Comparison of ENCODE assay signal across 16 cellular contexts in the genomic region with DNA sequence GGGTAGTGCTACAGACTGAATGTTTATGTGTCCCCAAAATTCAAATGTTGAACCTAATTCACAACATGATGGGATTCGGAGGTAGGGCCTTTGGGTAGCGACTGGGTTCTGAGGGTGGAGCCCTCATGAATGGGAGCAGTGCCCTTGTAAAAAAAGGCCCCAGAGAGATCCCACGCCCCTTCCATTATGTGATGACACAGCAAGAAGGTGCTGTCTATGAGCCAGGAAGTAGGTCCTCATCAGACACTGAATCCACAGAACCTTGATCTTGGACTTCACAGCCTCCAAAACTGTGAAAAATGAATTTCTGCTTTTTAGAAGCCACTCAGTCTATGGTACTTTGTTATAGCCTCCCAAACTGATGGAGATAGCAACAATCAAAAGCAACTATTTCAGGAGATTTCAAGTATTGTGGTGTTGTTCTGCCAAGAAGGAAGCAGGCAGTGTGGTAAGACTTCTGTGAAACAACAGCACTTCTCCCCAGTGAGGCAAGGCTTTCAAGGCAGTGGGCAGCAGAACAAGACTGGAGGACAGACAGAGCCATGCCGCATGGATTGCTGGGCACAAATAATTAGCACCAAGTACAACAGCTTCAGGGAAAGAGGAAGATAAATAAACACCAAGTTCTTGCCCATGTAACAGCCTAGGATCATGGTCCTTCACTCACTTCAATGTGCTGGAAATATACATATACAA.
DNase-seq lines count a peak whose midpoint lies in the region; ATAC-seq and TF ChIP-seq lines count a peak whose summit lies in the region.
"Had no signal": no experiment of that assay in that cellular context is flagged by ENCODE, and none has a peak within 500 bp of the region (broad histone marks: within the 10 kb centered on the region; RNA-seq: fewer than 3 reads in every experiment).

No MANE protein-coding gene starts in this region.

- DNase-seq in CD14-positive monocyte (ENCODE audit: low spot score) (peak; percentile 50), MV-4-11 (lab: John Stamatoyannopoulos, UW) (peak; percentile 69), fibroblast of gingiva (ENCODE audit: low read depth) (peak; percentile 8), mesenchymal stem cell (no peak), foreskin melanocyte (no peak)
- DNase-seq in activated CD8-positive, alpha-beta memory T cell treated with anti-CD3 and anti-CD28 coated beads, Interleukin-2, amount 10 ng/mL, durations not matched to agents 7 days and 5 days: no peak
- no peak for DNase-seq in stimulated activated CD4-positive, alpha-beta T cell treated with anti-CD3 and anti-CD28 coated beads, Interleukin-4, amount 100 ng/mL, for 1 hour
- DNase-seq: ACHN; AML-193; CD4-positive, alpha-beta T cell; DMS53; NCI-H1417; NCI-H1930; NCI-H2171; NCI-H748 treated with DMSO at 0.1 percent for 48 hours had no signal

- H3K9me3 Mint-ChIP-seq in CD14-positive monocyte: peaks cover 0 to 9% (median 3%) of the 10 kb centered on the region in 7 donors
- H3K9me3 Mint-ChIP-seq in stimulated activated memory B cell treated with anti-CD40 and anti-IgM and Interleukin-4, amounts not matched to agents 10 μg/mL and 1 μg/mL and 100 μg/mL, for 72 hours: peaks cover 2% of the 10 kb centered on the region
- no peaks in the 10 kb centered on the region for H3K9me3 Mint-ChIP-seq in activated CD8-positive, alpha-beta memory T cell treated with anti-CD3 and anti-CD28 coated beads, Interleukin-2, amount 10 ng/mL, durations not matched to agents 7 days and 5 days (ENCODE audit: low read depth)
- H3K9me3 Mint-ChIP-seq: CD4-positive, alpha-beta T cell had no signal

- intact Hi-C loops in CD14-positive monocyte (cut with micrococcal nuclease): no loop called here

- CTCF ChIA-PET in activated CD8-positive, alpha-beta memory T cell treated with anti-CD3 and anti-CD28 coated beads, Interleukin-2, amount 10 ng/mL, durations not matched to agents 7 days and 5 days (lab: Charles Lee): no interaction called here

- H3K27me3 Mint-ChIP-seq in CD14-positive monocyte (ENCODE audit: low read depth in 3 of 3): peaks cover 0 to 1% (median 0%) of the 10 kb centered on the region in 3 donors
- H3K27me3 Mint-ChIP-seq in stimulated activated memory B cell treated with anti-CD40 and anti-IgM and Interleukin-4, amounts not matched to agents 10 μg/mL and 1 μg/mL and 100 μg/mL, for 72 hours: no peaks in the 10 kb centered on the region
- no peaks in the 10 kb centered on the region for H3K27me3 Mint-ChIP-seq in activated CD8-positive, alpha-beta memory T cell treated with anti-CD3 and anti-CD28 coated beads, Interleukin-2, amount 10 ng/mL, durations not matched to agents 7 days and 5 days
- H3K27me3 Mint-ChIP-seq: CD4-positive, alpha-beta T cell had no signal

- H3K4me1 ChIP-seq in mesenchymal stem cell (ENCODE audit: control insufficient read depth, insufficient read depth, low read depth, low read length): no peaks in the 10 kb centered on the region

- H3K9me3 ChIP-seq in mesenchymal stem cell (ENCODE audit: control insufficient read depth, low read length): no peaks in the 10 kb centered on the region

- H3K36me3 ChIP-seq in mesenchymal stem cell (ENCODE audit: control insufficient read depth in 1 of 2, insufficient read depth in 2 of 2, low read depth in 1 of 2, low read length in 2 of 2): no peaks in the 10 kb centered on the region

- peak overlapping the region; percentile 39 for H4K91ac ChIP-seq in mesenchymal stem cell (ENCODE audit: low read length)

- no peak overlapping the region for H2AFZ ChIP-seq in mesenchymal stem cell (ENCODE audit: low read depth, low read length)

- peak overlapping the region; percentile 55 to 93 (median 75) for H3K27ac Mint-ChIP-seq in CD14-positive monocyte
- H3K27ac Mint-ChIP-seq in stimulated activated memory B cell treated with anti-CD40 and anti-IgM and Interleukin-4, amounts not matched to agents 10 μg/mL and 1 μg/mL and 100 μg/mL, for 72 hours: no peak overlapping the region
- H3K27ac Mint-ChIP-seq in activated CD8-positive, alpha-beta memory T cell treated with anti-CD3 and anti-CD28 coated beads, Interleukin-2, amount 10 ng/mL, durations not matched to agents 7 days and 5 days: no peak overlapping the region
- H3K27ac Mint-ChIP-seq: CD4-positive, alpha-beta T cell had no signal

- 94% methylated on average over 4 of the region's 4 CpGs for WGBS in mesenchymal stem cell

- no peak overlapping the region for H3K4me2 ChIP-seq in mesenchymal stem cell (ENCODE audit: low read length, poor library complexity, severe bottlenecking)

- no peak overlapping the region for H3K4ac ChIP-seq in mesenchymal stem cell (ENCODE audit: low read depth in 1 of 2, low read length in 2 of 2)

- H3K14ac ChIP-seq in mesenchymal stem cell (ENCODE audit: low read length in 2 of 2): peak overlapping the region in 1 of 2 experiments; percentile 7

- ATAC-seq in stimulated activated memory B cell treated with anti-CD40 and anti-IgM and Interleukin-4, amounts not matched to agents 10 μg/mL and 1 μg/mL and 100 μg/mL, for 72 hours: no peak
- ATAC-seq in activated CD8-positive, alpha-beta memory T cell treated with anti-CD3 and anti-CD28 coated beads, Interleukin-2, amount 10 ng/mL, durations not matched to agents 7 days and 5 days: no peak

- no peak overlapping the region for H3K4me3 ChIP-seq in mesenchymal stem cell (ENCODE audit: insufficient read depth in 1 of 2, low read depth in 1 of 2, low read length in 2 of 2)

- H4K8ac ChIP-seq in mesenchymal stem cell (ENCODE audit: low read length): no peak overlapping the region

- H3K23ac ChIP-seq in mesenchymal stem cell (ENCODE audit: low read length in 2 of 2): no peak overlapping the region

- peak overlapping the region in 1 of 2 donors; percentile 44 for H3K4me3 Mint-ChIP-seq in CD14-positive monocyte
- no peak overlapping the region for H3K4me3 Mint-ChIP-seq in stimulated activated memory B cell treated with anti-CD40 and anti-IgM and Interleukin-4, amounts not matched to agents 10 μg/mL and 1 μg/mL and 100 μg/mL, for 72 hours
- H3K4me3 Mint-ChIP-seq in activated CD8-positive, alpha-beta memory T cell treated with anti-CD3 and anti-CD28 coated beads, Interleukin-2, amount 10 ng/mL, durations not matched to agents 7 days and 5 days: no peak overlapping the region
- H3K4me3 Mint-ChIP-seq: CD4-positive, alpha-beta T cell had no signal

- peaks cover 23% of the 10 kb centered on the region for H3K4me1 Mint-ChIP-seq in CD14-positive monocyte
- no peaks in the 10 kb centered on the region for H3K4me1 Mint-ChIP-seq in stimulated activated memory B cell treated with anti-CD40 and anti-IgM and Interleukin-4, amounts not matched to agents 10 μg/mL and 1 μg/mL and 100 μg/mL, for 72 hours
- H3K4me1 Mint-ChIP-seq in activated CD8-positive, alpha-beta memory T cell treated with anti-CD3 and anti-CD28 coated beads, Interleukin-2, amount 10 ng/mL, durations not matched to agents 7 days and 5 days: no peaks in the 10 kb centered on the region

- no peak overlapping the region for H3K27ac ChIP-seq in mesenchymal stem cell (ENCODE audit: low read length, poor library complexity, severe bottlenecking)

- no peaks in the 10 kb centered on the region for H3K79me1 ChIP-seq in mesenchymal stem cell (replicated peaks; ENCODE audit: low read length, poor library complexity, severe bottlenecking)

- H2BK5ac ChIP-seq in mesenchymal stem cell (ENCODE audit: low read depth, low read length, poor library complexity, severe bottlenecking): no peak overlapping the region

- no peak overlapping the region for H3K18ac ChIP-seq in mesenchymal stem cell (ENCODE audit: low read depth in 1 of 2, low read length in 2 of 2)

- H2BK15ac ChIP-seq in mesenchymal stem cell (ENCODE audit: low read depth, poor library complexity, severe bottlenecking): no peak overlapping the region

- H3K9ac ChIP-seq in mesenchymal stem cell (ENCODE audit: low read length): no peak overlapping the region

- TF ChIP-seq CTCF in CD14-positive monocyte (IDR thresholded peaks at IDR 0.05): no peak

- no peak overlapping the region for H2AK5ac ChIP-seq in mesenchymal stem cell (ENCODE audit: low read length, severe bottlenecking)

- H2BK12ac ChIP-seq in mesenchymal stem cell (ENCODE audit: low read length in 2 of 2): no peak overlapping the region

- H3K36me3 Mint-ChIP-seq in CD14-positive monocyte: no peaks in the 10 kb centered on the region
- H3K36me3 Mint-ChIP-seq in stimulated activated memory B cell treated with anti-CD40 and anti-IgM and Interleukin-4, amounts not matched to agents 10 μg/mL and 1 μg/mL and 100 μg/mL, for 72 hours: no peaks in the 10 kb centered on the region
- H3K36me3 Mint-ChIP-seq in activated CD8-positive, alpha-beta memory T cell treated with anti-CD3 and anti-CD28 coated beads, Interleukin-2, amount 10 ng/mL, durations not matched to agents 7 days and 5 days: no peaks in the 10 kb centered on the region

- no peak overlapping the region for H2BK120ac ChIP-seq in mesenchymal stem cell (ENCODE audit: low read depth, low read length)

- H3K27me3 ChIP-seq in mesenchymal stem cell (ENCODE audit: control insufficient read depth in 1 of 2, insufficient read depth in 1 of 2, low read length in 2 of 2): no peaks in the 10 kb centered on the region

Comparison
In these comparisons a context has a peak if more than half of its experiments do, and no peak if none do; other contexts are left out.
1. DNase-seq: peak in CD14-positive monocyte (single experiment), MV-4-11 (single experiment) and fibroblast of gingiva (single experiment); none in mesenchymal stem cell (single experiment), activated CD8-positive, alpha-beta memory T cell treated with anti-CD3 and anti-CD28 coated beads, Interleukin-2, amount 10 ng/mL, durations not matched to agents 7 days and 5 days (single experiment), foreskin melanocyte (single experiment) and stimulated activated CD4-positive, alpha-beta T cell treated with anti-CD3 and anti-CD28 coated beads, Interleukin-4, amount 100 ng/mL, for 1 hour (single experiment).
2. H3K27ac Mint-ChIP-seq: peak in CD14-positive monocyte (7 of 7); none in stimulated activated memory B cell treated with anti-CD40 and anti-IgM and Interleukin-4, amounts not matched to agents 10 μg/mL and 1 μg/mL and 100 μg/mL, for 72 hours (single experiment) and activated CD8-positive, alpha-beta memory T cell treated with anti-CD3 and anti-CD28 coated beads, Interleukin-2, amount 10 ng/mL, durations not matched to agents 7 days and 5 days (single experiment).